8 cellular contexts compared by ENCODE assay signal in the genomic region with DNA sequence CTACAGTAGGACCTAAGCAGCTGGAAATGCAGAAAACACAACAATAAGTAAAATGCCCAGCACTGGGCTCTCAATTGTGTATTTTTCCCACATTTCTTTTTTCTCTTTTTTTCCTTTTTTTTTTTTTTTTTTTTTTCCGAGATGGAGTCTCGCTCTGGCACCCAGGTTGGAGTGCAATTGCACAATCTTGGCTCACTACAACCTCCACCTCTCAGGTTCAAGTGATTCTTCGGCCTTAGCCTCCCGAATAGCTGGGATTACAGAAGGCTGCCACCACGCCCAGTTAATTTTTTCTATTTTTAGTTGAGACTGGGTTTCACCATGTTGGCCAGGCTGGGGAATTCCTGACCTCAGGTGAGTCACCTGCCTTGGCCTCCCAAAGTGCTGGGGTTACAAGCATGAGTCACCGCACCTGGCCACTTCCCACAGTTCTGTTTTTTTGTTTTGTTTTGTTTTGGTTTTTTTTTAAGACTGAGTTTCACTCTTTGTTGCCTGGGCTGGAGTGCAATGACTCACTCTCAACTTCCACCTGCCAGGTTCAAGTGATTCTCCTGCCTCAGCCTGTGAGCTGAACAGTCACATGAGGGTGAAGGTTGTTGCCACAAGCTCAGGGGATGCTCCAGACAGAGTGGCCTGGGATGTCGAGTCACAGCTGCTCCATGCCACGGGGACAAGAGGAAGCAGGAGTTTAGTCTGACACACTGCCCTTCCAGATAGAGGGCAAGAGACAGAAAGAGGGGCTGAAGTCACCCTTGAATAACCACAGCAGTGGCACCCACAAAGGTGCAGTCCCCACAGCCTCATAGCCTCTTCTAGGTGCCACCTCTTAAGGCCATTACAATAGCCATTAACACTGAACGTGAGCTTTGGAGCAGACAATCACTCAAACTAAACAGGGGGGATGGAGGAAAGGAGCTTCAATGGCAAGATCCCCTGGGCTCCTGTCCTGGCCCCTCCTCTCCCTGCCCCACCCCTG. TPM values are rescaled to one million over a fixed set of nuclear protein-coding genes. Genes with fewer than 3 reads are reported as not detected.
DNase-seq lines count a peak whose midpoint lies in the region; ATAC-seq, FAIRE-seq and TF ChIP-seq lines count a peak whose summit lies in the region.
"Not testable (repeated sequence)": the region's sequence is repeated elsewhere in the genome, so short reads cannot be mapped to it uniquely, and the experiment has no call there.

No MANE protein-coding gene starts in this region.

- in situ Hi-C loops in mammary epithelial cell (cut with MboI; ENCODE audit: low sequenced_read_pairs in 2 of 2) = not testable (repeated sequence)

- intact Hi-C loops in activated CD8-positive, alpha-beta T cell treated with anti-CD3 and anti-CD28 coated beads for 36 hours (cut with micrococcal nuclease) = loop anchor here (2.0 kb wide), 1 partner anchor 110 kb away; no protein-coding TSS in a partner anchor
- intact Hi-C loops in mammary epithelial cell (cut with micrococcal nuclease) = loop anchor here (2.0 kb wide), 1 partner anchor 18 kb away; no protein-coding TSS in a partner anchor
- intact Hi-C loops in naive thymus-derived CD4-positive, alpha-beta T cell (cut with micrococcal nuclease) = loop anchor here (1.0 to 10.0 kb wide), 7 partner anchors 18 to 280 kb away; a partner anchor contains a TSS

- not testable (repeated sequence) for H2AFZ ChIP-seq in mammary epithelial cell (ENCODE audit: low read depth, low read length)

- peak overlapping the region; percentile 4 for H3K4me2 ChIP-seq in mammary epithelial cell (ENCODE audit: insufficient read depth, low read depth, low read length)

- dilution Hi-C loops in mammary epithelial cell (cut with HindIII; ENCODE audit: low sequenced_read_pairs) = not testable (repeated sequence)

- POLR2A ChIA-PET in activated CD8-positive, alpha-beta T cell treated with anti-CD3 and anti-CD28 coated beads for 36 hours (lab: Charles Lee) = interaction anchor here (1.3 to 1.8 kb wide), 3 partner anchors 18 to 111 kb away, joined by 3 to 5 read pairs (median 3); no protein-coding TSS in a partner anchor
- POLR2A ChIA-PET in naive thymus-derived CD4-positive, alpha-beta T cell (lab: Charles Lee) = interaction anchor here (0.6 to 1.6 kb wide), 2 partner anchors 113 to 941 kb away, joined by 3 read pairs; a partner anchor contains a TSS

- ATAC-seq in GM21786 (IDR thresholded peaks at IDR 0.05; ENCODE audit: unreplicated experiment) = peak; percentile 62
- ATAC-seq in HG03457 (IDR thresholded peaks at IDR 0.05; ENCODE audit: unreplicated experiment) = peak; percentile 56
- ATAC-seq in activated CD8-positive, alpha-beta T cell treated with anti-CD3 and anti-CD28 coated beads for 36 hours = peak; percentile 79
- ATAC-seq in naive thymus-derived CD4-positive, alpha-beta T cell = peak; percentile 71
- ATAC-seq in stimulated activated naive B cell treated with anti-CD40 and anti-IgM and Interleukin-4, amounts not matched to agents 10 μg/mL and 1 μg/mL and 100 μg/mL, for 72 hours (replicated peaks) = peak; percentile 81 to 83

- not testable (repeated sequence) for H3K4me3 ChIP-seq in mammary epithelial cell (replicated peaks in 1 of 3; ENCODE audit: insufficient read depth in 1 of 3, low read depth in 2 of 3, low read length in 3 of 3); naive thymus-derived CD4-positive, alpha-beta T cell (ENCODE audit: low read length)

- H3K27ac ChIP-seq in mammary epithelial cell (ENCODE audit: insufficient read depth, low read depth, low read length) = peak overlapping the region; percentile 84
- H3K27ac ChIP-seq in naive thymus-derived CD4-positive, alpha-beta T cell (ENCODE audit: low read depth, low read length) = not testable (repeated sequence)

- H3K36me3 Mint-ChIP-seq in activated CD8-positive, alpha-beta T cell treated with anti-CD3 and anti-CD28 coated beads for 36 hours (ENCODE audit: low read depth); stimulated activated naive B cell treated with anti-CD40 and anti-IgM and Interleukin-4, amounts not matched to agents 10 μg/mL and 1 μg/mL and 100 μg/mL, for 72 hours: not testable (repeated sequence)
- H3K36me3 Mint-ChIP-seq in naive thymus-derived CD4-positive, alpha-beta T cell = peaks cover 0 to 27% (median 0%) of the 10 kb centered on the region in 5 donors

- H3K9me3 Mint-ChIP-seq in activated CD8-positive, alpha-beta T cell treated with anti-CD3 and anti-CD28 coated beads for 36 hours; stimulated activated naive B cell treated with anti-CD40 and anti-IgM and Interleukin-4, amounts not matched to agents 10 μg/mL and 1 μg/mL and 100 μg/mL, for 72 hours: not testable (repeated sequence)
- peaks cover 0 to 11% (median 4%) of the 10 kb centered on the region in 11 donors for H3K9me3 Mint-ChIP-seq in naive thymus-derived CD4-positive, alpha-beta T cell

- CTCF ChIA-PET in activated CD8-positive, alpha-beta T cell treated with anti-CD3 and anti-CD28 coated beads for 36 hours (lab: Charles Lee) = interaction anchor here (0.6 to 5.6 kb wide), 5 partner anchors 8 to 115 kb away, joined by 3 to 39 read pairs (median 4); no protein-coding TSS in a partner anchor
- CTCF ChIA-PET in mammary epithelial cell (lab: Charles Lee; ENCODE audit: low non-redundant PET) = interaction anchor here (0.7 to 1.2 kb wide), 3 partner anchors 11 to 216 kb away, joined by 4 to 6 read pairs (median 5); no protein-coding TSS in a partner anchor
- CTCF ChIA-PET in naive thymus-derived CD4-positive, alpha-beta T cell (lab: Charles Lee) = interaction anchor here (0.6 to 1.5 kb wide), 2 partner anchors 18 to 115 kb away, joined by 3 to 5 read pairs; no protein-coding TSS in a partner anchor

- BruUV-seq in mammary epithelial cell (replicated peaks; lab: Mats Ljungman, UMichigan) = not testable (repeated sequence)

- 0% methylated on average over 6 of the region's 9 CpGs for WGBS in mammary epithelial cell (ENCODE audit: low coverage, missing lambda C conversion rate)

- H3K27me3 ChIP-seq in mammary epithelial cell (ENCODE audit: insufficient read depth, low read length); naive thymus-derived CD4-positive, alpha-beta T cell (ENCODE audit: control insufficient read depth in 2 of 2, insufficient read depth in 2 of 2, low read length in 2 of 2): not testable (repeated sequence)

- H3K27ac Mint-ChIP-seq in activated CD8-positive, alpha-beta T cell treated with anti-CD3 and anti-CD28 coated beads for 36 hours = peak overlapping the region; percentile 90
- H3K27ac Mint-ChIP-seq in naive thymus-derived CD4-positive, alpha-beta T cell = peak overlapping the region in 6 of 9 donors; percentile 36 to 97 (median 80)
- peak overlapping the region; percentile 91 for H3K27ac Mint-ChIP-seq in stimulated activated naive B cell treated with anti-CD40 and anti-IgM and Interleukin-4, amounts not matched to agents 10 μg/mL and 1 μg/mL and 100 μg/mL, for 72 hours

- FAIRE-seq in GM12892 (lab: Jason Lieb, UNC) = peak; percentile 96

- TF ChIP-seq POLR2A in GM12892 (IDR thresholded peaks at IDR 0.05; ENCODE audit: low read depth, low read length) = not testable (repeated sequence)

- TF ChIP-seq CTCF in activated CD8-positive, alpha-beta T cell treated with anti-CD3 and anti-CD28 coated beads for 36 hours (IDR thresholded peaks at IDR 0.05); mammary epithelial cell (conservative IDR thresholded peaks at IDR 0.05 in 1 of 2, IDR thresholded peaks at IDR 0.05 in 1 of 2; ENCODE audit: extremely low read depth in 1 of 2, insufficient read depth in 1 of 2, low read depth in 1 of 2, low read length in 2 of 2): not testable (repeated sequence)

- DNase-seq in GM12892 (ENCODE audit: insufficient read length) = not testable (repeated sequence)
- DNase-seq in NCI-H69 (lab: John Stamatoyannopoulos, UW) = peak; percentile 69
- DNase-seq in activated CD8-positive, alpha-beta T cell treated with anti-CD3 and anti-CD28 coated beads for 36 hours = peak; percentile 95
- peak; percentile 95 for DNase-seq in mammary epithelial cell
- DNase-seq in naive thymus-derived CD4-positive, alpha-beta T cell = peak in 3 of 9 donors; percentile 23 to 84 (median 72)
- peak; percentile 85 for DNase-seq in stimulated activated naive B cell treated with anti-CD40 and anti-IgM and Interleukin-4, amounts not matched to agents 10 μg/mL and 1 μg/mL and 100 μg/mL, for 72 hours

- H3K4me1 ChIP-seq in mammary epithelial cell (ENCODE audit: insufficient read depth, low read length) = peaks cover 39% of the 10 kb centered on the region
- H3K4me1 ChIP-seq in naive thymus-derived CD4-positive, alpha-beta T cell (ENCODE audit: control insufficient read depth in 2 of 2, insufficient read depth in 2 of 2, low read length in 2 of 2) = peaks cover 6 to 15% of the 10 kb centered on the region in 2 donors

- H3K36me3 ChIP-seq in mammary epithelial cell (ENCODE audit: insufficient read depth, low read length); naive thymus-derived CD4-positive, alpha-beta T cell (ENCODE audit: control insufficient read depth in 2 of 3, insufficient read depth in 3 of 3, low read length in 3 of 3): not testable (repeated sequence)

- H3K9me3 ChIP-seq in mammary epithelial cell (replicated peaks; ENCODE audit: insufficient read depth, low read length); naive thymus-derived CD4-positive, alpha-beta T cell (ENCODE audit: control insufficient read depth in 2 of 3, low read length in 3 of 3): not testable (repeated sequence)

- not testable (repeated sequence) for H3K79me2 ChIP-seq in mammary epithelial cell (ENCODE audit: insufficient read depth, low read length)

- H3K9ac ChIP-seq in mammary epithelial cell (ENCODE audit: insufficient read depth, low read length) = peak overlapping the region; percentile 49

- H4K20me1 ChIP-seq in mammary epithelial cell (ENCODE audit: insufficient read depth, low read length) = not testable (repeated sequence)

- peaks cover 73% of the 10 kb centered on the region for H3K4me1 Mint-ChIP-seq in activated CD8-positive, alpha-beta T cell treated with anti-CD3 and anti-CD28 coated beads for 36 hours (ENCODE audit: low read depth)
- peaks cover 10 to 72% (median 31%) of the 10 kb centered on the region in 7 donors for H3K4me1 Mint-ChIP-seq in naive thymus-derived CD4-positive, alpha-beta T cell
- peaks cover 33 to 34% of the 10 kb centered on the region in 2 donors for H3K4me1 Mint-ChIP-seq in stimulated activated naive B cell treated with anti-CD40 and anti-IgM and Interleukin-4, amounts not matched to agents 10 μg/mL and 1 μg/mL and 100 μg/mL, for 72 hours

- not testable (repeated sequence) for H3K27me3 Mint-ChIP-seq in activated CD8-positive, alpha-beta T cell treated with anti-CD3 and anti-CD28 coated beads for 36 hours; naive thymus-derived CD4-positive, alpha-beta T cell; stimulated activated naive B cell treated with anti-CD40 and anti-IgM and Interleukin-4, amounts not matched to agents 10 μg/mL and 1 μg/mL and 100 μg/mL, for 72 hours

- H3K4me3 Mint-ChIP-seq in activated CD8-positive, alpha-beta T cell treated with anti-CD3 and anti-CD28 coated beads for 36 hours = not testable (repeated sequence)
- H3K4me3 Mint-ChIP-seq in naive thymus-derived CD4-positive, alpha-beta T cell = peak overlapping the region in 2 of 10 donors; percentile 43 to 69
- H3K4me3 Mint-ChIP-seq in stimulated activated naive B cell treated with anti-CD40 and anti-IgM and Interleukin-4, amounts not matched to agents 10 μg/mL and 1 μg/mL and 100 μg/mL, for 72 hours = peak overlapping the region; percentile 11 to 37

RNA-seq across cellular contexts. Expression of a gene that starts 2.9 kb away (rescaled TPM):
- 21.6 TPM for polyA plus RNA-seq in GM12892 (2012; ENCODE audit: missing spikeins)
- 1 to 10 TPM; 5.0 to 5.1 TPM for total RNA-seq in activated CD8-positive, alpha-beta T cell treated with anti-CD3 and anti-CD28 coated beads for 36 hours
- 10 to 100 TPM in 1 of 2 donors, under 1 TPM in 1; 0.83 to 21.2 TPM for total RNA-seq in mammary epithelial cell
- 21.6 TPM for polyA plus RNA-seq in mammary epithelial cell
- polyA minus RNA-seq in mammary epithelial cell = 17.2 TPM
- total RNA-seq in naive thymus-derived CD4-positive, alpha-beta T cell = 10 to 100 TPM in 2 of 5 experiments, 1 to 10 TPM in 1, under 1 TPM in 1, not detected in 1; 0.30 to 16.0 (median 7.1) TPM
- not detected for polyA plus RNA-seq in naive thymus-derived CD4-positive, alpha-beta T cell

RNA-seq across cellular contexts. Expression of a gene that starts 27.7 kb away (rescaled TPM):
- not detected for polyA plus RNA-seq in GM12892 (2012; ENCODE audit: missing spikeins)
- not detected for total RNA-seq in activated CD8-positive, alpha-beta T cell treated with anti-CD3 and anti-CD28 coated beads for 36 hours
- total RNA-seq in mammary epithelial cell = not detected
- not detected for polyA plus RNA-seq in mammary epithelial cell
- polyA minus RNA-seq in mammary epithelial cell = not detected
- total RNA-seq in naive thymus-derived CD4-positive, alpha-beta T cell = 10 to 100 TPM in 2 of 5 experiments, not detected in 3; 15.7 to 79.1 TPM
- under 1 TPM in 1 of 2 donors, not detected in 1; 0.13 TPM for polyA plus RNA-seq in naive thymus-derived CD4-positive, alpha-beta T cell

RNA-seq across cellular contexts. Expression of a gene that starts 29.0 kb away (rescaled TPM):
- polyA plus RNA-seq in GM12892 (2012; ENCODE audit: missing spikeins) = 69.7 TPM
- 10 to 100 TPM; 82.2 to 82.6 TPM for total RNA-seq in activated CD8-positive, alpha-beta T cell treated with anti-CD3 and anti-CD28 coated beads for 36 hours
- total RNA-seq in mammary epithelial cell = 100 to 1,000 TPM in 1 of 2 donors, 10 to 100 TPM in 1; 30.5 to 151 TPM
- polyA plus RNA-seq in mammary epithelial cell = 101 TPM
- polyA minus RNA-seq in mammary epithelial cell = 89.5 TPM
- total RNA-seq in naive thymus-derived CD4-positive, alpha-beta T cell = 100 to 1,000 TPM in 1 of 5 experiments, 10 to 100 TPM in 4; 16.4 to 102 (median 20.5) TPM
- polyA plus RNA-seq in naive thymus-derived CD4-positive, alpha-beta T cell = 10 to 100 TPM; 41.2 to 46.2 TPM

RNA-seq across cellular contexts. Expression of a gene that starts 35.9 kb away (rescaled TPM):
- polyA plus RNA-seq in GM12892 (2012; ENCODE audit: missing spikeins) = 10.2 TPM
- total RNA-seq in activated CD8-positive, alpha-beta T cell treated with anti-CD3 and anti-CD28 coated beads for 36 hours = 10 to 100 TPM; 34.4 to 34.9 TPM
- under 1 TPM; 0.33 to 0.92 TPM for total RNA-seq in mammary epithelial cell
- polyA plus RNA-seq in mammary epithelial cell = 0.53 TPM
- polyA minus RNA-seq in mammary epithelial cell = not detected
- 10 to 100 TPM; 10.9 to 40.8 (median 19.1) TPM for total RNA-seq in naive thymus-derived CD4-positive, alpha-beta T cell
- polyA plus RNA-seq in naive thymus-derived CD4-positive, alpha-beta T cell = 1 to 10 TPM; 7.0 to 9.4 TPM

RNA-seq across cellular contexts. Expression of a gene that starts 55.6 kb away (rescaled TPM):
- polyA plus RNA-seq in GM12892 (2012; ENCODE audit: missing spikeins) = 11.1 TPM
- total RNA-seq in activated CD8-positive, alpha-beta T cell treated with anti-CD3 and anti-CD28 coated beads for 36 hours = 10 to 100 TPM; 20.7 to 25.0 TPM
- total RNA-seq in mammary epithelial cell = 10 to 100 TPM in 1 of 2 donors, 1 to 10 TPM in 1; 3.5 to 16.4 TPM
- 13.4 TPM for polyA plus RNA-seq in mammary epithelial cell
- 26.3 TPM for polyA minus RNA-seq in mammary epithelial cell
- 10 to 100 TPM; 12.5 to 40.4 (median 12.7) TPM for total RNA-seq in naive thymus-derived CD4-positive, alpha-beta T cell
- polyA plus RNA-seq in naive thymus-derived CD4-positive, alpha-beta T cell = 1 to 10 TPM; 4.9 to 9.1 TPM
